ENCODE assay signal across 29 cellular contexts in genomic region chr12:105477873-105478272, GRCh38.
DNase-seq lines count a peak whose midpoint lies in the region; ATAC-seq and TF ChIP-seq lines count a peak whose summit lies in the region.
"Had no signal": no experiment of that assay in that cellular context is flagged by ENCODE, and none has a peak within 500 bp of the region (broad histone marks: within the 10 kb centered on the region; RNA-seq: fewer than 3 reads in every experiment).

No MANE protein-coding gene starts in this region.

- no peaks in the 10 kb centered on the region for H3K36me3 Mint-ChIP-seq in activated naive CD8-positive, alpha-beta T cell treated with anti-CD3 and anti-CD28 coated beads for 36 hours
- H3K36me3 Mint-ChIP-seq: activated CD8-positive, alpha-beta memory T cell treated with anti-CD3 and anti-CD28 coated beads, Interleukin-2, amount 10 ng/mL, durations not matched to agents 7 days and 5 days; activated naive CD4-positive, alpha-beta T cell treated with anti-CD3 and anti-CD28 coated beads, Interleukin-2, amount 50 U/mL, for 24 hours; CD14-positive monocyte; memory B cell had no signal

- no peaks in the 10 kb centered on the region for H3K27me3 ChIP-seq in right atrium auricular region
- H3K27me3 ChIP-seq: ascending aorta, foreskin keratinocyte, neutrophil, suprapubic skin had no signal

- TF ChIP-seq CTCF in right atrium auricular region (IDR thresholded peaks at IDR 0.05), result no peak

- no peaks in the 10 kb centered on the region for H3K27me3 Mint-ChIP-seq in activated naive CD8-positive, alpha-beta T cell treated with anti-CD3 and anti-CD28 coated beads for 36 hours

- no peaks in the 10 kb centered on the region for H3K9me3 ChIP-seq in right atrium auricular region
- H3K9me3 ChIP-seq: ascending aorta, neutrophil, suprapubic skin had no signal

- no peak overlapping the region for H3K27ac Mint-ChIP-seq in activated naive CD8-positive, alpha-beta T cell treated with anti-CD3 and anti-CD28 coated beads for 36 hours
- H3K27ac Mint-ChIP-seq: activated CD4-positive, alpha-beta T cell treated with anti-CD3 and anti-CD28 coated beads, Interleukin-2, amount 10 ng/mL, durations not matched to agents 24 days and 14 days; activated CD8-positive, alpha-beta memory T cell treated with anti-CD3 and anti-CD28 coated beads, Interleukin-2, amount 10 ng/mL, durations not matched to agents 7 days and 5 days; activated naive CD4-positive, alpha-beta T cell treated with anti-CD3 and anti-CD28 coated beads, Interleukin-2, amount 50 U/mL, for 24 hours; activated T-helper 1 cell treated with anti-CD3 and anti-CD28 coated beads, Interleukin-12 subunit alpha, Interleukin-12 subunit beta, Interleukin-2, Interleukin-4 antibody, amounts not matched to agents 30 ng/mL and 10 ng/mL and 1 ng/mL, durations not matched to agents 14 hours and 24 hours and 36 hours; CD14-positive monocyte; memory B cell; stimulated activated memory B cell treated with anti-CD40 and anti-IgM and Interleukin-4, amounts not matched to agents 10 μg/mL and 1 μg/mL and 100 μg/mL, for 72 hours; T-helper 1 cell treated with Interleukin-12 subunit alpha and Interleukin-12 subunit beta and Interleukin-4 antibody, amounts not matched to agents 30 μg/mL and 1 μg/mL, for 36 hours had no signal

- no peak overlapping the region for H3K4me3 Mint-ChIP-seq in activated naive CD8-positive, alpha-beta T cell treated with anti-CD3 and anti-CD28 coated beads for 36 hours
- H3K4me3 Mint-ChIP-seq: activated CD4-positive, alpha-beta T cell treated with anti-CD3 and anti-CD28 coated beads, Interleukin-2, amount 10 ng/mL, durations not matched to agents 24 days and 14 days; activated CD8-positive, alpha-beta memory T cell treated with anti-CD3 and anti-CD28 coated beads, Interleukin-2, amount 10 ng/mL, durations not matched to agents 7 days and 5 days; activated naive CD4-positive, alpha-beta T cell treated with anti-CD3 and anti-CD28 coated beads, Interleukin-2, amount 50 U/mL, for 24 hours; activated T-helper 1 cell treated with anti-CD3 and anti-CD28 coated beads, Interleukin-12 subunit alpha, Interleukin-12 subunit beta, Interleukin-2, Interleukin-4 antibody, amounts not matched to agents 30 ng/mL and 10 ng/mL and 1 ng/mL, durations not matched to agents 14 hours and 24 hours and 36 hours; CD14-positive monocyte; memory B cell; stimulated activated memory B cell treated with anti-CD40 and anti-IgM and Interleukin-4, amounts not matched to agents 10 μg/mL and 1 μg/mL and 100 μg/mL, for 72 hours; T-helper 1 cell treated with Interleukin-12 subunit alpha and Interleukin-12 subunit beta and Interleukin-4 antibody, amounts not matched to agents 30 μg/mL and 1 μg/mL, for 36 hours had no signal

- no peaks in the 10 kb centered on the region for H3K4me1 Mint-ChIP-seq in activated naive CD8-positive, alpha-beta T cell treated with anti-CD3 and anti-CD28 coated beads for 36 hours
- H3K4me1 Mint-ChIP-seq: activated CD4-positive, alpha-beta T cell treated with anti-CD3 and anti-CD28 coated beads, Interleukin-2, amount 10 ng/mL, durations not matched to agents 24 days and 14 days; activated naive CD4-positive, alpha-beta T cell treated with anti-CD3 and anti-CD28 coated beads, Interleukin-2, amount 50 U/mL, for 24 hours; CD14-positive monocyte; memory B cell; stimulated activated memory B cell treated with anti-CD40 and anti-IgM and Interleukin-4, amounts not matched to agents 10 μg/mL and 1 μg/mL and 100 μg/mL, for 72 hours had no signal

- peak; percentile 37 for DNase-seq in DMS153 treated with DMSO at 0.1 percent for 48 hours (lab: John Stamatoyannopoulos, UW; ENCODE audit: unreplicated experiment)
- peak; percentile 76 for DNase-seq in NCI-H1105 treated with DMSO at 0.1 percent for 48 hours (lab: John Stamatoyannopoulos, UW)
- peak; percentile 40 for DNase-seq in SK-N-DZ (ENCODE audit: low spot score)
- DNase-seq in right atrium auricular region (ENCODE audit: low spot score), result no peak
- no peak for DNase-seq in activated naive CD8-positive, alpha-beta T cell treated with anti-CD3 and anti-CD28 coated beads for 36 hours
- DNase-seq: activated CD4-positive, alpha-beta T cell treated with anti-CD3 and anti-CD28 coated beads, Interleukin-2, amount 10 ng/mL, durations not matched to agents 24 days and 14 days; activated CD8-positive, alpha-beta memory T cell treated with anti-CD3 and anti-CD28 coated beads, Interleukin-2, amount 10 ng/mL, durations not matched to agents 7 days and 5 days; cerebellar nuclear complex; foreskin keratinocyte; GM23248; kidney; NCI-H2107; NCI-H69; OCI-M1; SIG-M5 had no signal

- peak overlapping the region; percentile 11 to 46 for H3K27ac ChIP-seq in right atrium auricular region
- H3K27ac ChIP-seq: ascending aorta, foreskin keratinocyte, GM23248, KMS-11, neutrophil, suprapubic skin had no signal

- no peak overlapping the region for H3K4me3 ChIP-seq in right atrium auricular region
- H3K4me3 ChIP-seq: ascending aorta, GM23248, smooth muscle cell, suprapubic skin had no signal

- H3K4me1 ChIP-seq in right atrium auricular region, result peaks cover 0 to 5% of the 10 kb centered on the region in 2 donors
- H3K4me1 ChIP-seq: ascending aorta, foreskin keratinocyte, suprapubic skin had no signal

- H3K9me3 Mint-ChIP-seq in activated naive CD8-positive, alpha-beta T cell treated with anti-CD3 and anti-CD28 coated beads for 36 hours, result no peaks in the 10 kb centered on the region
- H3K9me3 Mint-ChIP-seq: activated CD4-positive, alpha-beta T cell treated with anti-CD3 and anti-CD28 coated beads, Interleukin-2, amount 10 ng/mL, durations not matched to agents 24 days and 14 days; activated naive CD4-positive, alpha-beta T cell treated with anti-CD3 and anti-CD28 coated beads, Interleukin-2, amount 50 U/mL, for 24 hours; activated T-helper 1 cell treated with anti-CD3 and anti-CD28 coated beads, Interleukin-12 subunit alpha, Interleukin-12 subunit beta, Interleukin-2, Interleukin-4 antibody, amounts not matched to agents 30 ng/mL and 10 ng/mL and 1 ng/mL, durations not matched to agents 14 hours and 24 hours and 36 hours; T-helper 1 cell treated with Interleukin-12 subunit alpha and Interleukin-12 subunit beta and Interleukin-4 antibody, amounts not matched to agents 30 μg/mL and 1 μg/mL, for 36 hours had no signal

- no peak for ATAC-seq in GM18517 (IDR thresholded peaks at IDR 0.05; ENCODE audit: unreplicated experiment)
- no peak for ATAC-seq in GM21390 (IDR thresholded peaks at IDR 0.05; ENCODE audit: unreplicated experiment)
- ATAC-seq in GM18870 (IDR thresholded peaks at IDR 0.05; ENCODE audit: unreplicated experiment), result no peak
- ATAC-seq: activated CD8-positive, alpha-beta memory T cell treated with anti-CD3 and anti-CD28 coated beads, Interleukin-2, amount 10 ng/mL, durations not matched to agents 7 days and 5 days; foreskin keratinocyte; stimulated activated memory B cell treated with anti-CD40 and anti-IgM and Interleukin-4, amounts not matched to agents 10 μg/mL and 1 μg/mL and 100 μg/mL, for 72 hours had no signal

- H3K36me3 ChIP-seq in right atrium auricular region, result no peaks in the 10 kb centered on the region
- H3K36me3 ChIP-seq: ascending aorta, neutrophil, suprapubic skin had no signal

Comparison
In these comparisons a context has a peak if more than half of its experiments do, and no peak if none do; other contexts are left out.
1. DNase-seq: peak in DMS153 treated with DMSO at 0.1 percent for 48 hours (single experiment), NCI-H1105 treated with DMSO at 0.1 percent for 48 hours (single experiment) and SK-N-DZ (single experiment); none in right atrium auricular region (single experiment) and activated naive CD8-positive, alpha-beta T cell treated with anti-CD3 and anti-CD28 coated beads for 36 hours (single experiment).